In the genomic region with DNA sequence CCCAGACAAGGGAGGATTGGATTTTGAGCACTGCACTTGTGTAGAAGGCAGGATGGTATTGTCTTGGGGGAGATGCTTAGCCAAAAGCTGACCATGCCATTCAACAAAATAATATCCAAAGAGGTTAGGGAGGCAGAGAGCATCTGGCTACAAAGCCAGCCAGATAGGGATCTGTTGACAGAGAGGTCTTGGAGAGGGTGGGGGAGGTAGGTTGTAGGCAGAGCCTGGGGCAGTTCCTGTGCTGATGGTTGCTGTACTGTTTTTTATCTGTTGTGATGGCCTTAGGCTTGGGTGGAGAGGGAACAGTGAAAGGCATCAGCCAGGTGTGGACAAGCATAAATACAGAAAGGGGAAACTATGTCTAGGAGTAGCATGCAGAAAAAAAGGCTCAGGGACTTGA, we compare ENCODE assay signal across 20 cellular contexts.
A peak's percentile ranks its signal among the peaks of the same experiment; 100 is the strongest.
DNase-seq lines count a peak whose midpoint lies in the region; ATAC-seq and TF ChIP-seq lines count a peak whose summit lies in the region.
"Had no signal": no experiment of that assay in that cellular context is flagged by ENCODE, and none has a peak within 500 bp of the region (broad histone marks: within the 10 kb centered on the region; RNA-seq: fewer than 3 reads in every experiment).

No MANE protein-coding gene starts in this region.

- BruUV-seq in Caco-2 (replicated peaks; lab: Mats Ljungman, UMichigan) = no TSS peak

- H3K4me1 Mint-ChIP-seq in Caco-2 (ENCODE audit: low read depth, unreplicated experiment) = no peaks in the 10 kb centered on the region

- in situ Hi-C loops in HAP-1 (cut with MboI; ENCODE audit: low sequenced_read_pairs) = no loop called here

- no peaks in the 10 kb centered on the region for H3K27me3 Mint-ChIP-seq in Caco-2 (ENCODE audit: insufficient read depth, unreplicated experiment)
- H3K27me3 Mint-ChIP-seq: CD4-positive, alpha-beta T cell had no signal

- intact Hi-C loops in Caco-2 (cut with micrococcal nuclease; ENCODE audit: unreplicated experiment) = no loop called here

- peak overlapping the region; percentile 73 for H3K27ac ChIP-seq in 22Rv1

- POLR2A ChIA-PET in Caco-2 (lab: Charles Lee) = no interaction called here

- DNase-seq in Caco-2 (peak in 1 of 2 experiments; percentile 36), NCI-H69 (lab: John Stamatoyannopoulos, UW) (peak; percentile 27), left lobe of liver (ENCODE audit: low spot score) (no peak), HAP-1 (ENCODE audit: low spot score in 2 of 2) (no peak), SIG-M5 (lab: John Stamatoyannopoulos, UW) (no peak), NOMO-1 treated with dmso at 0.1 percent for 144 hours (lab: John Stamatoyannopoulos, UW; ENCODE audit: unreplicated experiment) (no peak)
- DNase-seq in stimulated activated CD4-positive, alpha-beta T cell treated with anti-CD3 and anti-CD28 coated beads, Interleukin-1b, Interleukin-23, amount 100 ng/mL, for 48 hours = no peak
- DNase-seq: CD4-positive, alpha-beta T cell; DND-41; H7; HFFc6; MM.1S; NCI-H1092; NCI-H1436; NCI-H2029; NCI-H345; NCI-H524; Right ventricle myocardium superior had no signal

- peak overlapping the region; percentile 7 for H3K4me3 Mint-ChIP-seq in Caco-2 (ENCODE audit: unreplicated experiment)
- H3K4me3 Mint-ChIP-seq: CD4-positive, alpha-beta T cell; HFFc6 had no signal

- H3K36me3 Mint-ChIP-seq in Caco-2 (ENCODE audit: insufficient read depth, unreplicated experiment) = no peaks in the 10 kb centered on the region

- H3K9me3 ChIP-seq in Caco-2 = no peaks in the 10 kb centered on the region
- H3K9me3 ChIP-seq in HAP-1 = no peaks in the 10 kb centered on the region

- H3K27me3 ChIP-seq in Caco-2 (replicated peaks; ENCODE audit: control insufficient read depth, insufficient read depth, low read length) (no peaks in the 10 kb centered on the region), HAP-1 (ENCODE audit: low read depth) (no peaks in the 10 kb centered on the region)

- ATAC-seq in left lobe of liver = peak; percentile 11
- ATAC-seq: A549 had no signal

- H3K27ac Mint-ChIP-seq in Caco-2 (ENCODE audit: unreplicated experiment) = no peak overlapping the region
- H3K27ac Mint-ChIP-seq: CD4-positive, alpha-beta T cell; HFFc6 had no signal

- no peak for TF ChIP-seq CTCF in 22Rv1 (IDR thresholded peaks at IDR 0.05)
- no peak for TF ChIP-seq CTCF in Caco-2 (IDR thresholded peaks at IDR 0.05; ENCODE audit: insufficient read depth in 1 of 2, low read depth in 1 of 2, low read length in 1 of 2, severe bottlenecking in 1 of 2, unreplicated experiment in 1 of 2)

- H3K4me3 ChIP-seq in Caco-2 (ENCODE audit: low read depth, low read length) (no peak overlapping the region), HAP-1 (no peak overlapping the region)
- H3K4me3 ChIP-seq: A549 had no signal

- H3K4me1 ChIP-seq in Caco-2 (peaks cover 12% of the 10 kb centered on the region), HAP-1 (no peaks in the 10 kb centered on the region)

- CTCF ChIA-PET in Caco-2 (lab: Charles Lee) = no interaction called here

- H3K36me3 ChIP-seq in Caco-2 (ENCODE audit: control insufficient read depth, insufficient read depth, low read length) (no peaks in the 10 kb centered on the region), HAP-1 (replicated peaks) (no peaks in the 10 kb centered on the region)

- no peaks in the 10 kb centered on the region for H3K9me3 Mint-ChIP-seq in Caco-2 (ENCODE audit: unreplicated experiment)
